ENCODE assay signal across 15 cellular contexts in genomic region chr16:87123356-87124001, GRCh38.
"Had no signal": no experiment of that assay in that cellular context is flagged by ENCODE, and none has a peak within 500 bp of the region (broad histone marks: within the 10 kb centered on the region; RNA-seq: fewer than 3 reads in every experiment).

No MANE protein-coding gene starts in this region.

- H3K27me3 ChIP-seq: cardiac muscle cell, right lobe of liver had no signal

- ATAC-seq: activated naive CD4-positive, alpha-beta T cell treated with anti-CD3 and anti-CD28 coated beads, Interleukin-2, amount 50 U/mL, for 72 hours; activated T-cell treated with anti-CD3 and anti-CD28 coated beads, Interleukin-2, amount 50 U/mL, for 4 hours; heart right ventricle; right lobe of liver had no signal

- H3K27ac ChIP-seq: cardiac muscle cell, coronary artery, heart right ventricle, prostate gland, right lobe of liver had no signal

- H3K9me3 ChIP-seq: prostate gland, right lobe of liver had no signal

- DNase-seq: activated CD4-positive, alpha-beta memory T cell treated with anti-CD3 and anti-CD28 coated beads for 36 hours; activated CD4-positive, alpha-beta T cell treated with anti-CD3 and anti-CD28 coated beads for 1 hour; activated effector memory CD4-positive, alpha-beta T cell treated with anti-CD3 and anti-CD28 coated beads, Interleukin-2, amount 50 U/mL, for 16 hours; activated T-cell treated with anti-CD3 and anti-CD28 coated beads, Interleukin-2, amount 50 U/mL, for 4 hours; effector CD8-positive, alpha-beta T cell; foreskin melanocyte; heart right ventricle; right lobe of liver; stimulated activated CD4-positive, alpha-beta T cell treated with anti-CD3 and anti-CD28 coated beads, Interleukin-12 subunit alpha, Interleukin-12 subunit beta, amount 100 ng/mL, for 4 hours; stimulated activated CD4-positive, alpha-beta T cell treated with anti-CD3 and anti-CD28 coated beads, Interleukin-2, amount 100 ng/mL, for 48 hours; stimulated activated naive CD4-positive, alpha-beta T cell treated with Interleukin-2 at 50 U/mL for 16 hours had no signal

- H3K4me3 ChIP-seq: cardiac muscle cell, coronary artery, heart right ventricle, prostate gland, right lobe of liver had no signal

- H3K36me3 ChIP-seq: cardiac muscle cell, heart right ventricle, prostate gland, right lobe of liver had no signal

- H3K4me1 ChIP-seq: prostate gland, right lobe of liver had no signal
